23 cellular contexts compared by ENCODE assay signal in genomic region chr12:58893421-58893986, GRCh38. TPM values are rescaled to one million over a fixed set of nuclear protein-coding genes. Genes with fewer than 3 reads are reported as not detected.
DNase-seq lines count a peak whose midpoint lies in the region; ATAC-seq, FAIRE-seq and TF ChIP-seq lines count a peak whose summit lies in the region.
"Had no signal": no experiment of that assay in that cellular context is flagged by ENCODE, and none has a peak within 500 bp of the region (broad histone marks: within the 10 kb centered on the region; RNA-seq: fewer than 3 reads in every experiment).

No MANE protein-coding gene starts in this region.

- peaks cover 63% of the 10 kb centered on the region for H3K4me1 ChIP-seq in keratinocyte (ENCODE audit: control insufficient read depth, extremely low read depth, insufficient read depth, low read length)

- FAIRE-seq in keratinocyte (lab: Jason Lieb, UNC), result peak; percentile 62
- FAIRE-seq: urothelium cell line had no signal

- no peak overlapping the region for H2AFZ ChIP-seq in keratinocyte (ENCODE audit: control insufficient read depth, low read length)

- DNase-seq in M059J (ENCODE audit: low read depth) (peak; percentile 43), keratinocyte (ENCODE audit: low read depth, low spot score) (no peak), type B pancreatic cell (ENCODE audit: extremely low spot score, unreplicated experiment) (no peak)
- no peak for DNase-seq in stimulated activated CD4-positive, alpha-beta T cell treated with anti-CD3 and anti-CD28 coated beads, Interleukin-2, amount 100 ng/mL, for 48 hours
- DNase-seq: activated CD8-positive, alpha-beta T cell treated with anti-CD3 and anti-CD28 coated beads for 36 hours; activated T-cell treated with anti-CD3 and anti-CD28 coated beads, Interleukin-2, amount 50 U/mL, for 72 hours; effector CD4-positive, alpha-beta T cell; foreskin keratinocyte; NCI-H1105 treated with DMSO at 0.1 percent for 48 hours; NCI-H2107; NCI-H524 treated with DMSO at 0.1 percent for 48 hours; stimulated activated naive CD4-positive, alpha-beta T cell treated with Interleukin-2 at 50 U/mL for 16 hours; T-helper 17 cell had no signal

- peak overlapping the region; percentile 31 for H3K4me3 Mint-ChIP-seq in type B pancreatic cell
- H3K4me3 Mint-ChIP-seq: activated CD8-positive, alpha-beta T cell treated with anti-CD3 and anti-CD28 coated beads for 36 hours; activated naive CD8-positive, alpha-beta T cell; activated T-cell treated with anti-CD3 and anti-CD28 coated beads, Interleukin-2, amount 50 U/mL, for 72 hours; neural crest cell; T-helper 17 cell; WTC11 had no signal

- H4K20me1 ChIP-seq in keratinocyte (ENCODE audit: control insufficient read depth, extremely low read depth, insufficient read depth, low read length), result no peaks in the 10 kb centered on the region

- H3K9me1 ChIP-seq in keratinocyte (ENCODE audit: control insufficient read depth, extremely low read depth, insufficient read depth, low read length), result peaks cover 9% of the 10 kb centered on the region

- no peaks in the 10 kb centered on the region for H3K9me3 Mint-ChIP-seq in type B pancreatic cell
- H3K9me3 Mint-ChIP-seq: activated CD8-positive, alpha-beta T cell treated with anti-CD3 and anti-CD28 coated beads for 36 hours; activated T-cell treated with anti-CD3 and anti-CD28 coated beads, Interleukin-2, amount 50 U/mL, for 72 hours; neural crest cell; WTC11 had no signal

- no peaks in the 10 kb centered on the region for H3K27me3 Mint-ChIP-seq in type B pancreatic cell
- H3K27me3 Mint-ChIP-seq: activated CD8-positive, alpha-beta T cell treated with anti-CD3 and anti-CD28 coated beads for 36 hours; activated naive CD8-positive, alpha-beta T cell; T-helper 17 cell had no signal

- H3K9ac ChIP-seq in keratinocyte (ENCODE audit: control insufficient read depth, extremely low read depth, insufficient read depth, low read length), result no peak overlapping the region
- H3K9ac ChIP-seq: KMS-11 had no signal

- ATAC-seq in GM19397 (IDR thresholded peaks at IDR 0.05; ENCODE audit: unreplicated experiment), result no peak
- no peak for ATAC-seq in GM21723 (IDR thresholded peaks at IDR 0.05; ENCODE audit: unreplicated experiment)
- ATAC-seq: activated CD8-positive, alpha-beta T cell treated with anti-CD3 and anti-CD28 coated beads for 36 hours; activated T-cell treated with anti-CD3 and anti-CD28 coated beads, Interleukin-2, amount 50 U/mL, for 72 hours; T-helper 17 cell; WTC11 had no signal

- TF ChIP-seq CTCF in keratinocyte (optimal IDR thresholded peaks at IDR 0.05 in 1 of 3, IDR thresholded peaks at IDR 0.05 in 1 of 3, conservative IDR thresholded peaks at IDR 0.05 in 1 of 3; ENCODE audit: extremely low read depth in 1 of 3, insufficient read depth in 2 of 3, low read length in 3 of 3) (no peak), type B pancreatic cell (conservative IDR thresholded peaks at IDR 0.05) (no peak)

- H3K9me3 ChIP-seq in keratinocyte (ENCODE audit: control insufficient read depth, low read depth, low read length), result no peaks in the 10 kb centered on the region
- H3K9me3 ChIP-seq: HAP-1, right atrium auricular region had no signal

- H3K79me2 ChIP-seq in keratinocyte (ENCODE audit: control insufficient read depth, insufficient read depth, low read length), result peaks cover 68% of the 10 kb centered on the region

- no peaks in the 10 kb centered on the region for H3K27me3 ChIP-seq in keratinocyte (ENCODE audit: control insufficient read depth, extremely low read depth, insufficient read depth, low read length)
- H3K27me3 ChIP-seq: foreskin keratinocyte, right atrium auricular region had no signal

- H3K4me3 ChIP-seq in keratinocyte (ENCODE audit: control insufficient read depth in 2 of 3, extremely low read depth in 1 of 3, insufficient read depth in 2 of 3, low read depth in 1 of 3, low read length in 3 of 3), result no peak overlapping the region
- H3K4me3 ChIP-seq: HAP-1, right atrium auricular region had no signal

- peaks cover 63% of the 10 kb centered on the region for H3K4me1 Mint-ChIP-seq in type B pancreatic cell (ENCODE audit: unreplicated experiment)
- H3K4me1 Mint-ChIP-seq: T-helper 17 cell had no signal

- peaks cover 26% of the 10 kb centered on the region for H3K36me3 Mint-ChIP-seq in type B pancreatic cell
- H3K36me3 Mint-ChIP-seq: activated naive CD8-positive, alpha-beta T cell had no signal

- no peak overlapping the region for H3K27ac Mint-ChIP-seq in type B pancreatic cell
- H3K27ac Mint-ChIP-seq: activated CD8-positive, alpha-beta T cell treated with anti-CD3 and anti-CD28 coated beads for 36 hours; activated naive CD8-positive, alpha-beta T cell; activated T-cell treated with anti-CD3 and anti-CD28 coated beads, Interleukin-2, amount 50 U/mL, for 72 hours; T-helper 17 cell; WTC11 had no signal

- peak overlapping the region; percentile 74 for H3K4me2 ChIP-seq in keratinocyte (ENCODE audit: control insufficient read depth, extremely low read depth, insufficient read depth, low read depth, low read length)
- H3K4me2 ChIP-seq: KMS-11 had no signal

- dilution Hi-C loops in keratinocyte (cut with MboI; ENCODE audit: extremely low pct_ligation_motif_present, low sequenced_read_pairs), result no loop called here

- peaks cover 2 to 11% of the 10 kb centered on the region in 2 experiments for H3K36me3 ChIP-seq in keratinocyte (ENCODE audit: control insufficient read depth in 2 of 2, extremely low read depth in 1 of 2, insufficient read depth in 2 of 2, low read length in 2 of 2)

- H3K27ac ChIP-seq in cingulate gyrus (ENCODE audit: low read depth, low read length), result peak overlapping the region; percentile 78
- H3K27ac ChIP-seq in keratinocyte (ENCODE audit: control insufficient read depth, insufficient read depth, low read length), result peak overlapping the region; percentile 19
- H3K27ac ChIP-seq: foreskin keratinocyte, KMS-11, right atrium auricular region had no signal

RNA-seq across cellular contexts. Expression of gene LRIG3, which starts 26.8 kb away (rescaled TPM):
- total RNA-seq in M059J (2014; rRNA removed; shearing (Covaris generic)), result 25.9 and 32.6 TPM in 2 replicates
- polyA plus RNA-seq in keratinocyte, result 22.1 to 30.9 TPM (median 25.5 TPM) in 3 replicates
- polyA plus RNA-seq in keratinocyte (2011; ENCODE audit: low read depth), result 4.4 TPM
- 6.3 and 11.9 TPM in 2 replicates for polyA plus RNA-seq in keratinocyte (2011; cell fraction: cytosol; rRNA removed)
- polyA plus RNA-seq in keratinocyte (2011; cell fraction: nucleus; rRNA removed), result 37.1 and 38.0 TPM in 2 replicates
- polyA plus RNA-seq in keratinocyte (2012; ENCODE audit: low replicate concordance), result 12.2 TPM in 2 replicates
- polyA minus RNA-seq in keratinocyte, result 26.1 to 67.7 TPM (median 49.0 TPM) in 3 replicates
- 15.2 TPM for polyA minus RNA-seq in keratinocyte (2011; cell fraction: cytosol; rRNA and poly(A)+ RNA removed)
- polyA minus RNA-seq in keratinocyte (2011; cell fraction: nucleus; rRNA and poly(A)+ RNA removed), result 48.5 and 69.0 TPM in 2 replicates
- total RNA-seq in type B pancreatic cell (ENCODE audit: low replicate concordance), result 32.4 and 51.4 TPM in 2 replicates
- total RNA-seq: activated CD8-positive, alpha-beta T cell treated with anti-CD3 and anti-CD28 coated beads for 36 hours; T-helper 17 cell had no signal
